14 cellular contexts compared by ENCODE assay signal in genomic region chr2:63818276-63818675, GRCh38. TPM values are rescaled to one million over a fixed set of nuclear protein-coding genes. Genes with fewer than 3 reads are reported as not detected.
A peak's percentile ranks its signal among the peaks of the same experiment; 100 is the strongest.
DNase-seq lines count a peak whose midpoint lies in the region; TF ChIP-seq lines count a peak whose summit lies in the region.
"Had no signal": no experiment of that assay in that cellular context is flagged by ENCODE, and none has a peak within 500 bp of the region (broad histone marks: within the 10 kb centered on the region; RNA-seq: fewer than 3 reads in every experiment).

No MANE protein-coding gene starts in this region.

- no peaks in the 10 kb centered on the region for H3K9me3 Mint-ChIP-seq in nephron
- no peaks in the 10 kb centered on the region for H3K9me3 Mint-ChIP-seq in Calu3 (ENCODE audit: low read depth, unreplicated experiment)
- H3K9me3 Mint-ChIP-seq: CD4-positive, alpha-beta memory T cell had no signal

- H3K4me1 Mint-ChIP-seq in nephron (peaks cover 17% of the 10 kb centered on the region), Calu3 (ENCODE audit: low read depth, unreplicated experiment) (no peaks in the 10 kb centered on the region)
- H3K4me1 Mint-ChIP-seq: CD4-positive, alpha-beta memory T cell had no signal

- in situ Hi-C loops in HAP-1 (cut with MboI; ENCODE audit: low sequenced_read_pairs): no loop called here

- H3K27me3 ChIP-seq in HAP-1 (ENCODE audit: low read depth): no peaks in the 10 kb centered on the region
- H3K27me3 ChIP-seq: BE2C had no signal

- CTCF ChIA-PET in Calu3 (lab: Charles Lee): no interaction called here

- H3K27ac Mint-ChIP-seq in nephron (peak overlapping the region in 2 of 3 experiments; percentile 15 to 56), Calu3 (ENCODE audit: unreplicated experiment) (no peak overlapping the region)
- H3K27ac Mint-ChIP-seq: CD4-positive, alpha-beta memory T cell had no signal

- no peak overlapping the region for H3K4me3 ChIP-seq in HAP-1

- BruUV-seq in Calu3 (replicated peaks; lab: Mats Ljungman, UMichigan): no TSS peak

- no peak for TF ChIP-seq CTCF in nephron (IDR thresholded peaks at IDR 0.05; ENCODE audit: unreplicated experiment in 3 of 3)
- TF ChIP-seq CTCF in Calu3 (IDR thresholded peaks at IDR 0.05; ENCODE audit: unreplicated experiment): no peak

- no peaks in the 10 kb centered on the region for H3K9me3 ChIP-seq in HAP-1
- H3K9me3 ChIP-seq: BE2C, SK-N-SH had no signal

- H3K27me3 Mint-ChIP-seq in nephron (ENCODE audit: low read depth) (peaks cover 3% of the 10 kb centered on the region), Calu3 (ENCODE audit: unreplicated experiment) (no peaks in the 10 kb centered on the region)
- H3K27me3 Mint-ChIP-seq: CD4-positive, alpha-beta memory T cell had no signal

- peak; percentile 20 to 71 for DNase-seq in HAP-1 (ENCODE audit: low spot score in 2 of 2)
- DNase-seq in LHCN-M2 (ENCODE audit: low read depth): peak; percentile 16
- peak; percentile 50 for DNase-seq in SK-N-DZ (ENCODE audit: low spot score)
- no peak for DNase-seq in Calu3
- no peak for DNase-seq in AG08395 (ENCODE audit: low spot score)
- no peak for DNase-seq in GF-D8 (lab: John Stamatoyannopoulos, UW)
- DNase-seq: BE2C; CD4-positive, alpha-beta memory T cell; DND-41; Kasumi-1; MV-4-11; SK-N-SH; T-helper 1 cell had no signal

- H3K36me3 Mint-ChIP-seq in nephron (ENCODE audit: low read depth): no peaks in the 10 kb centered on the region
- H3K36me3 Mint-ChIP-seq in Calu3 (ENCODE audit: insufficient read depth, unreplicated experiment): no peaks in the 10 kb centered on the region
- H3K36me3 Mint-ChIP-seq: CD4-positive, alpha-beta memory T cell had no signal

- intact Hi-C loops in Calu3 (cut with micrococcal nuclease; ENCODE audit: unreplicated experiment): no loop called here

- no peak overlapping the region for H3K4me3 Mint-ChIP-seq in nephron
- no peak overlapping the region for H3K4me3 Mint-ChIP-seq in Calu3 (ENCODE audit: low read depth, unreplicated experiment)
- H3K4me3 Mint-ChIP-seq: CD4-positive, alpha-beta memory T cell had no signal

- no peaks in the 10 kb centered on the region for H3K36me3 ChIP-seq in HAP-1 (replicated peaks)
- H3K36me3 ChIP-seq: BE2C had no signal

- H3K4me1 ChIP-seq in HAP-1: peaks cover 13% of the 10 kb centered on the region
- H3K4me1 ChIP-seq: BE2C had no signal

RNA-seq across cellular contexts. Expression of gene UGP2, which starts 23.4 kb away (rescaled TPM):
- 216 and 261 TPM in 2 replicates for total RNA-seq in LHCN-M2 (2014; rRNA removed)
- 170 TPM for polyA plus RNA-seq in LHCN-M2 (2012)
- 37.9 and 38.6 TPM in 2 replicates for polyA plus RNA-seq in SK-N-DZ (2014; cell fraction: cytosol; rRNA removed)
- 24.1 and 32.0 TPM in 2 replicates for polyA plus RNA-seq in SK-N-DZ (2014; cell fraction: nucleus; rRNA removed)
- total RNA-seq in Calu3 (2022): 120 and 134 TPM in 2 replicates

Comparison
In these comparisons a context has a peak if more than half of its experiments do, and no peak if none do; other contexts are left out.
1. DNase-seq: peak in HAP-1 (2 of 2), LHCN-M2 (single experiment) and SK-N-DZ (single experiment); none in Calu3 (single experiment), AG08395 (single experiment) and GF-D8 (single experiment).